Comparison of ENCODE assay signal across 18 cellular contexts in the genomic region with DNA sequence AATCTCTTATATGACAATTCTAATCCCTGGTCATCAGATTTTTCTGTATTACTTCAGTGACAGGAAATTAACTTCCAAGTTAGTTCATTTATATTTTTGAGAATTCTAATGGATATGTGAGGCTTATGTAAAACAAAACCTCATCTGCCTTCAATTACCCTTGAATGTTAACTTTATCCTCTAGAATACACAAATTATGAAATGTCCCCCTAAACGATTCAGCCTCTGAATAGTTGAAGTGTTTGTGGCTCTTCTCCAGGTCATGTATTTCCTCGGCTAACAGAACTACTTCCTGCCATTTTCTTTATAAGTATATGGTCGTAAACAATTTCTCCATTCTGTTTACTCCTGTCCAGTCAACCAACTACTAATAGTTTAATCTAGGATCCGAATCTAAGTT.
DNase-seq lines count a peak whose midpoint lies in the region; ATAC-seq lines count a peak whose summit lies in the region.
"Had no signal": no experiment of that assay in that cellular context is flagged by ENCODE, and none has a peak within 500 bp of the region (broad histone marks: within the 10 kb centered on the region; RNA-seq: fewer than 3 reads in every experiment).

No MANE protein-coding gene starts in this region.

- no peak overlapping the region for H3K9ac ChIP-seq in adipocyte (ENCODE audit: low read length)
- H3K9ac ChIP-seq: GM23248 had no signal

- H3K36me3 ChIP-seq in adipocyte (ENCODE audit: control insufficient read depth, insufficient read depth, low read length, severe bottlenecking) = no peaks in the 10 kb centered on the region

- no peaks in the 10 kb centered on the region for H3K27me3 ChIP-seq in adipocyte (replicated peaks; ENCODE audit: control insufficient read depth, insufficient read depth, low read length)

- H3K4me3 ChIP-seq in adipocyte (ENCODE audit: low read length) = no peak overlapping the region
- H3K4me3 ChIP-seq: A549, GM12878, GM23248 had no signal

- ATAC-seq in HG03520 (IDR thresholded peaks at IDR 0.05; ENCODE audit: unreplicated experiment) = no peak
- ATAC-seq: A549, GM12878 had no signal

- DNase-seq in EH (ENCODE audit: low read depth) (peak; percentile 11), adipocyte (ENCODE audit: low read depth) (peak; percentile 80), iris pigment epithelial cell (ENCODE audit: low read depth) (peak; percentile 6), T-helper 9 cell (no peak), NCI-H146 treated with DMSO at 0.1 percent for 48 hours (lab: John Stamatoyannopoulos, UW; ENCODE audit: unreplicated experiment) (no peak)
- DNase-seq: 8988T; C1 segment of cervical spinal cord; Calu3; CD4-positive, alpha-beta memory T cell; COR-L47; DMS53; DMS79 treated with DMSO at 0.1 percent for 48 hours; GM23248; H7; HCEC 1CT had no signal

- no peaks in the 10 kb centered on the region for H3K4me1 ChIP-seq in adipocyte (ENCODE audit: control insufficient read depth, insufficient read depth, low read length)
- H3K4me1 ChIP-seq: A549 had no signal

- no peaks in the 10 kb centered on the region for H3K9me3 ChIP-seq in adipocyte (ENCODE audit: control insufficient read depth, low read length)
- H3K9me3 ChIP-seq: A549 had no signal

Comparison
In these comparisons a context has a peak if more than half of its experiments do, and no peak if none do; other contexts are left out.
1. DNase-seq: peak in EH (single experiment), adipocyte (single experiment) and iris pigment epithelial cell (single experiment); none in T-helper 9 cell (single experiment) and NCI-H146 treated with DMSO at 0.1 percent for 48 hours (single experiment).